In genomic region chr11:78770931-78771330, GRCh38 we compare ENCODE assay signal across 26 cellular contexts.
"Had no signal": no experiment of that assay in that cellular context is flagged by ENCODE, and none has a peak within 500 bp of the region (broad histone marks: within the 10 kb centered on the region; RNA-seq: fewer than 3 reads in every experiment).

No MANE protein-coding gene starts in this region.

- FAIRE-seq: endometrium, islet of Langerhans, keratinocyte had no signal

- H3K27ac Mint-ChIP-seq: dendritic cell treated with granulocyte-macrophage colony-stimulating factor and Interleukin-4, amounts not matched to agents 40 ng/mL and 50 ng/mL, for 4 days; effector memory CD8-positive, alpha-beta T cell; endodermal cell; mesothelial cell of epicardium had no signal

- ATAC-seq: effector memory CD8-positive, alpha-beta T cell; esophagus mucosa; gastrocnemius medialis; heart right ventricle; left cardiac atrium; lower lobe of right lung; mucosa of descending colon had no signal

- H3K27me3 ChIP-seq: colonic mucosa, esophagus squamous epithelium, gastrocnemius medialis, heart right ventricle had no signal

- H3K27ac ChIP-seq: colonic mucosa, epithelial cell of prostate, esophagus squamous epithelium, gastrocnemius medialis, heart right ventricle, left ventricle myocardium inferior, lower lobe of right lung had no signal

- H3K36me3 ChIP-seq: colonic mucosa, gastrocnemius medialis, heart right ventricle, left ventricle myocardium inferior, lower lobe of right lung had no signal

- H3K4me1 ChIP-seq: colonic mucosa, esophagus squamous epithelium, gastrocnemius medialis, lower lobe of right lung had no signal

- H3K4me3 Mint-ChIP-seq: dendritic cell treated with granulocyte-macrophage colony-stimulating factor and Interleukin-4, amounts not matched to agents 40 ng/mL and 50 ng/mL, for 4 days; effector memory CD8-positive, alpha-beta T cell; endodermal cell; mesothelial cell of epicardium had no signal

- H3K9me3 ChIP-seq: colonic mucosa, esophagus squamous epithelium, gastrocnemius medialis, heart right ventricle, left ventricle myocardium inferior, lower lobe of right lung, mucosa of descending colon had no signal

- H3K4me3 ChIP-seq: colonic mucosa, esophagus squamous epithelium, gastrocnemius medialis, heart right ventricle, left ventricle myocardium inferior, lower lobe of right lung, mucosa of descending colon had no signal

- H3K9me3 Mint-ChIP-seq: dendritic cell treated with granulocyte-macrophage colony-stimulating factor and Interleukin-4, amounts not matched to agents 40 ng/mL and 50 ng/mL, for 4 days; endodermal cell; mesothelial cell of epicardium had no signal

- DNase-seq: colonic mucosa; cortex of kidney; effector CD8-positive, alpha-beta T cell; effector memory CD8-positive, alpha-beta T cell; endodermal cell; erythroblast; esophagus squamous epithelium; foreskin fibroblast; foreskin melanocyte; gastrocnemius medialis; glutamatergic neuron; head of caudate nucleus; heart right ventricle; hippocampal formation; left cardiac atrium; left ventricle myocardium inferior; lower lobe of right lung; mesenchymal stem cell; mucosa of descending colon had no signal

- H3K4me1 Mint-ChIP-seq: endodermal cell, mesothelial cell of epicardium had no signal
